In the genomic region with DNA sequence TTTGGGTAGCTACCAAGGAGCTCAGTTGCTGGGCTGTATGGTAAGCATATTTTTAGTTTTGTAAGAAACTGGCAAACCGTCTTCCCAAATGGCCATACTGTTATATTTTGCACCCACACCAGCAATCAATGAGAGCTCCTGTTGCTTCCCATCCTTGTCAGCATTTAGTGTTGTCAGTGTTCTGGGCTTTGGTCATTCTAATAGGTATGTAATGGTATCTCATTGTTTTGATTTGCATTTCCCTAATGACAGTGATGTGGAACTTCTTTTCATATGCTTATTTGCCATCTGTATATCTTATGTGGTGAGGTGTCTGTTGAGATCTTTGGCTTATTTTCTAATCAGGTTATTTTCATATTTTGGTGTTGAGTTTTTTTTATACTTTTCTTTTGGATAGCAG, we compare ENCODE assay signal across 1 cellular context.
TF ChIP-seq lines count a peak whose summit lies in the region.

No MANE protein-coding gene starts in this region.

TF ChIP-seq in GM23338, 12 proteins besides CTCF, POLR2A, EP300 and RAD21 (continued from another document):
- no peak for TF ChIP-seq JUNB (IDR thresholded peaks at IDR 0.05; ENCODE audit: unreplicated experiment)
- TF ChIP-seq ZNF331 (CRISPR knock-in tag; IDR thresholded peaks at IDR 0.05; ENCODE audit: low read depth) = no peak
- TF ChIP-seq STAT1 (IDR thresholded peaks at IDR 0.05; ENCODE audit: unreplicated experiment) = no peak
- TF ChIP-seq CREB1 (CRISPR knock-in tag; IDR thresholded peaks at IDR 0.05; ENCODE audit: low read depth) = 0 out of 2 replicates have a peak, but pooled peaks have one; percentile 20
- peak; percentile 92 for TF ChIP-seq NANOG (IDR thresholded peaks at IDR 0.05; ENCODE audit: borderline replicate concordance)
